1 cellular context compared by ENCODE assay signal in genomic region chr14:52950410-52950897, GRCh38.
TF ChIP-seq lines count a peak whose summit lies in the region.

No MANE protein-coding gene starts in this region.

TF ChIP-seq in HepG2, 621 proteins besides CTCF, POLR2A, EP300 and RAD21 (continued from another document and continues in another):
- no peak; the same call in 1 of the 2 replicates for TF ChIP-seq FOXP4 (CRISPR knock-in tag; IDR thresholded peaks at IDR 0.05)
- TF ChIP-seq ZBTB34 (CRISPR knock-in tag; IDR thresholded peaks at IDR 0.05), result no peak
- no peak; the same call in 1 of the 2 replicates for TF ChIP-seq ZMYM4 (CRISPR knock-in tag; IDR thresholded peaks at IDR 0.05)
- 0 out of 2 replicates have a peak, but pooled peaks have one; percentile 31 for TF ChIP-seq ZSCAN22 (CRISPR knock-in tag; IDR thresholded peaks at IDR 0.05)
- TF ChIP-seq ZNF639 (CRISPR knock-in tag; conservative IDR thresholded peaks at IDR 0.05), result no peak
- 0 out of 2 replicates have a peak, but pooled peaks have one; percentile 39 for TF ChIP-seq ZNF570 (CRISPR knock-in tag; IDR thresholded peaks at IDR 0.05; ENCODE audit: borderline replicate concordance)
- peak; percentile 24; the same call in 1 of the 2 replicates for TF ChIP-seq KDM2A (CRISPR knock-in tag; IDR thresholded peaks at IDR 0.05; ENCODE audit: borderline replicate concordance, low read depth)
- TF ChIP-seq MLXIP (CRISPR knock-in tag; IDR thresholded peaks at IDR 0.05; ENCODE audit: borderline replicate concordance), result no peak
- TF ChIP-seq ZNF501 (CRISPR knock-in tag; IDR thresholded peaks at IDR 0.05), result peak; percentile 20; the same call in 1 of the 2 replicates
- TF ChIP-seq ZNF816 (CRISPR knock-in tag; IDR thresholded peaks at IDR 0.05; ENCODE audit: borderline replicate concordance), result 0 out of 2 replicates have a peak, but pooled peaks have one; percentile 44
- no peak for TF ChIP-seq MED1 (CRISPR knock-in tag; IDR thresholded peaks at IDR 0.05)
- no peak for TF ChIP-seq HMG20B (CRISPR knock-in tag; conservative IDR thresholded peaks at IDR 0.05)
- TF ChIP-seq HES4 (CRISPR knock-in tag; IDR thresholded peaks at IDR 0.05; ENCODE audit: borderline replicate concordance), result peak; percentile 88; the same call in 1 of the 2 replicates
- TF ChIP-seq HDAC1 (CRISPR knock-in tag; IDR thresholded peaks at IDR 0.05), result peak; percentile 44; the same call in 1 of the 2 replicates
- TF ChIP-seq ZNF768 (CRISPR knock-in tag; IDR thresholded peaks at IDR 0.05), result 0 out of 2 replicates have a peak, but pooled peaks have one; percentile 30
- no peak for TF ChIP-seq PATZ1 (CRISPR knock-in tag; IDR thresholded peaks at IDR 0.05)
- no peak for TF ChIP-seq ZNF431 (CRISPR knock-in tag; IDR thresholded peaks at IDR 0.05; ENCODE audit: borderline replicate concordance, low read depth)
- no peak for TF ChIP-seq CREB3 (CRISPR knock-in tag; IDR thresholded peaks at IDR 0.05)
- no peak for TF ChIP-seq PREB (CRISPR knock-in tag; IDR thresholded peaks at IDR 0.05)
- no peak for TF ChIP-seq ZNF83 (CRISPR knock-in tag; IDR thresholded peaks at IDR 0.05; ENCODE audit: borderline replicate concordance)
- no peak for TF ChIP-seq NFKBIZ (CRISPR knock-in tag; IDR thresholded peaks at IDR 0.05)
- TF ChIP-seq AGO2 (optimal IDR thresholded peaks at IDR 0.05; ENCODE audit: low read depth, low read length), result peak; percentile 51
- TF ChIP-seq ZFP41 (CRISPR knock-in tag; IDR thresholded peaks at IDR 0.05; ENCODE audit: borderline replicate concordance), result no peak
- TF ChIP-seq ZNF275 (CRISPR knock-in tag; IDR thresholded peaks at IDR 0.05; ENCODE audit: borderline replicate concordance), result no peak
- TF ChIP-seq SOX6 (IDR thresholded peaks at IDR 0.05), result no peak
- no peak for TF ChIP-seq SOX6 (CRISPR knock-in tag; IDR thresholded peaks at IDR 0.05)
- TF ChIP-seq ZBTB44 (CRISPR knock-in tag; IDR thresholded peaks at IDR 0.05), result no peak
- TF ChIP-seq ZNF800 (CRISPR knock-in tag; IDR thresholded peaks at IDR 0.05), result no peak
- no peak for TF ChIP-seq ZNF256 (CRISPR knock-in tag; conservative IDR thresholded peaks at IDR 0.05)
- TF ChIP-seq E2F2 (CRISPR knock-in tag; IDR thresholded peaks at IDR 0.05; ENCODE audit: borderline replicate concordance), result no peak
- TF ChIP-seq IRF9 (CRISPR knock-in tag; IDR thresholded peaks at IDR 0.05; ENCODE audit: borderline replicate concordance), result no peak
- 0 out of 2 replicates have a peak, but pooled peaks have one; percentile 48 for TF ChIP-seq ZNF709 (CRISPR knock-in tag; IDR thresholded peaks at IDR 0.05)
- TF ChIP-seq ZFP1 (CRISPR knock-in tag; IDR thresholded peaks at IDR 0.05), result no peak
- no peak for TF ChIP-seq ZKSCAN1 (IDR thresholded peaks at IDR 0.05; ENCODE audit: low read length)
- TF ChIP-seq IRX3 (CRISPR knock-in tag; IDR thresholded peaks at IDR 0.05; ENCODE audit: borderline replicate concordance, low read depth), result 0 out of 2 replicates have a peak, but pooled peaks have one; percentile 11
